Comparison of ENCODE assay signal across 9 cellular contexts in genomic region chr16:71724320-71724751, GRCh38. TPM values are rescaled to one million over a fixed set of nuclear protein-coding genes. Genes with fewer than 3 reads are reported as not detected.
A peak's percentile ranks its signal among the peaks of the same experiment; 100 is the strongest.
DNase-seq lines count a peak whose midpoint lies in the region; ATAC-seq and TF ChIP-seq lines count a peak whose summit lies in the region.
"Had no signal": no experiment of that assay in that cellular context is flagged by ENCODE, and none has a peak within 500 bp of the region (broad histone marks: within the 10 kb centered on the region; RNA-seq: fewer than 3 reads in every experiment).

Gene PHLPP2 (minus strand): TSS chr16:71724701. CDS start chr16:71714795, 9,906 bp downstream.

- peak within 1 kb of the TSS; percentile 72 for H3K4me3 Mint-ChIP-seq in activated CD8-positive, alpha-beta T cell treated with anti-CD3 and anti-CD28 coated beads for 36 hours

- intact Hi-C loops in activated CD8-positive, alpha-beta T cell treated with anti-CD3 and anti-CD28 coated beads for 36 hours (cut with micrococcal nuclease) = loop anchor here (10.0 kb wide), 1 partner anchor 240 kb away; no protein-coding TSS in a partner anchor

- H3K4me3 ChIP-seq in HEK293 (ENCODE audit: low read depth, low read length) (peak within 1 kb of the TSS; percentile 67), iPS DF 6.9 (ENCODE audit: low read length) (peak within 1 kb of the TSS; percentile 92), skin epidermis (peak within 1 kb of the TSS; percentile 56 to 93 (median 84))

- TF ChIP-seq CTCF in HEK293 (tag by site-specific recombination; IDR thresholded peaks at IDR 0.05) = no peak
- TF ChIP-seq CTCF in activated CD8-positive, alpha-beta T cell treated with anti-CD3 and anti-CD28 coated beads for 36 hours (IDR thresholded peaks at IDR 0.05) = no peak

- DNase-seq in activated CD8-positive, alpha-beta T cell treated with anti-CD3 and anti-CD28 coated beads for 36 hours = no peak
- DNase-seq in iPS DF 6.9 (ENCODE audit: low read depth, low spot score) (no peak), hypothalamus (lab: John Stamatoyannopoulos, UW) (no peak), kidney tubule cell (ENCODE audit: low spot score) (no peak)
- DNase-seq: NCI-H1417 treated with DMSO at 0.1 percent for 48 hours had no signal

- CTCF ChIA-PET in HEK293 (lab: Yijun Ruan, JAX) = interaction anchor here (0.5 to 0.6 kb wide), 2 partner anchors 36 to 1321 kb away, joined by 3 to 4 read pairs; no protein-coding TSS in a partner anchor
- CTCF ChIA-PET in activated CD8-positive, alpha-beta T cell treated with anti-CD3 and anti-CD28 coated beads for 36 hours (lab: Charles Lee) = no interaction called here

- ATAC-seq in activated CD8-positive, alpha-beta T cell treated with anti-CD3 and anti-CD28 coated beads for 36 hours = no peak
- ATAC-seq in GM18870 (IDR thresholded peaks at IDR 0.05; ENCODE audit: unreplicated experiment) = no peak
- ATAC-seq in HG02870 (IDR thresholded peaks at IDR 0.05; ENCODE audit: unreplicated experiment) = no peak

- H3K36me3 Mint-ChIP-seq in activated CD8-positive, alpha-beta T cell treated with anti-CD3 and anti-CD28 coated beads for 36 hours (ENCODE audit: low read depth) = no peaks in the 10 kb centered on the region

- H3K27ac Mint-ChIP-seq in activated CD8-positive, alpha-beta T cell treated with anti-CD3 and anti-CD28 coated beads for 36 hours = no peak within 1 kb of the TSS

- peaks cover 2% of the 10 kb centered on the region for H3K27me3 Mint-ChIP-seq in activated CD8-positive, alpha-beta T cell treated with anti-CD3 and anti-CD28 coated beads for 36 hours

- H3K4me1 Mint-ChIP-seq in activated CD8-positive, alpha-beta T cell treated with anti-CD3 and anti-CD28 coated beads for 36 hours (ENCODE audit: low read depth) = peaks cover 14% of the 10 kb centered on the region

- H3K9me3 ChIP-seq in HEK293 (ENCODE audit: control insufficient read depth, insufficient read depth, low read depth, low read length) (no peaks in the 10 kb centered on the region), iPS DF 6.9 (ENCODE audit: control insufficient read depth, insufficient read depth, low read length) (no peaks in the 10 kb centered on the region)

- no peaks in the 10 kb centered on the region for H3K9me3 Mint-ChIP-seq in activated CD8-positive, alpha-beta T cell treated with anti-CD3 and anti-CD28 coated beads for 36 hours

- no peaks in the 10 kb centered on the region for H3K27me3 ChIP-seq in iPS DF 6.9 (ENCODE audit: control insufficient read depth, insufficient read depth, low read length)

- no CpG with 5 or more reads among the region's 10 CpGs for WGBS in iPS DF 6.9 (ENCODE audit: insufficient coverage, insufficient read length)

- peak within 1 kb of the TSS; percentile 96 for H3K27ac ChIP-seq in HEK293 (ENCODE audit: extremely low read depth, low read depth, low read length)
- H3K27ac ChIP-seq in iPS DF 6.9 (ENCODE audit: low read length) = no peak within 1 kb of the TSS
- H3K27ac ChIP-seq in skin epidermis = peak within 1 kb of the TSS in 19 of 21 experiments; percentile 32 to 94 (median 81)

- H3K4me1 ChIP-seq in HEK293 (ENCODE audit: control insufficient read depth, insufficient read depth, low read length) (0 out of 2 replicates have a peak, but pooled peaks cover 2% of the 10 kb centered on the region), iPS DF 6.9 (ENCODE audit: control insufficient read depth, insufficient read depth, low read length) (no peaks in the 10 kb centered on the region)

- POLR2A ChIA-PET in HEK293 (lab: Yijun Ruan, JAX) = interaction anchor here (1.4 kb wide), 1 partner anchor 369 kb away, joined by 3 read pairs; the partner anchor contains the start of genes DHX38 and TXNL4B
- POLR2A ChIA-PET in activated CD8-positive, alpha-beta T cell treated with anti-CD3 and anti-CD28 coated beads for 36 hours (lab: Charles Lee) = interaction anchor here (0.6 kb wide), 2 partner anchors 104 to 199 kb away, joined by 3 to 5 read pairs; no protein-coding TSS in a partner anchor

- H3K36me3 ChIP-seq in HEK293 (ENCODE audit: control insufficient read depth in 2 of 2, insufficient read depth in 1 of 2, low read length in 2 of 2) (no peaks in the 10 kb centered on the region; a peak in 1 of 3 replicates), iPS DF 6.9 (ENCODE audit: control insufficient read depth, insufficient read depth, low read length) (no peaks in the 10 kb centered on the region)

TF ChIP-seq in HEK293, 187 proteins besides CTCF, POLR2A, EP300 and RAD21 (continues in another document):
- TF ChIP-seq ZNF776 (tag by site-specific recombination; IDR thresholded peaks at IDR 0.05; ENCODE audit: borderline replicate concordance) (no peak), ZBTB10 (tag by site-specific recombination; IDR thresholded peaks at IDR 0.05) (no peak), OVOL3 (tag by site-specific recombination; IDR thresholded peaks at IDR 0.05) (no peak), ZNF624 (tag by site-specific recombination; IDR thresholded peaks at IDR 0.05) (no peak), ZNF335 (tag by site-specific recombination; conservative IDR thresholded peaks at IDR 0.05) (peak; percentile 14), ZNF138 (tag by site-specific recombination; IDR thresholded peaks at IDR 0.05; ENCODE audit: borderline replicate concordance) (no peak), ZNF23 (tag by site-specific recombination; IDR thresholded peaks at IDR 0.05; ENCODE audit: borderline replicate concordance) (no peak), ZNF18 (tag by site-specific recombination; IDR thresholded peaks at IDR 0.05) (no peak), GLI2 (tag by site-specific recombination; IDR thresholded peaks at IDR 0.05; ENCODE audit: borderline replicate concordance, low read depth) (no peak), ZBTB20 (tag by site-specific recombination; IDR thresholded peaks at IDR 0.05) (peak; percentile 8; the same call in 1 of the 2 replicates), ZNF26 (tag by site-specific recombination; IDR thresholded peaks at IDR 0.05) (no peak), ZNF16 (tag by site-specific recombination; IDR thresholded peaks at IDR 0.05; ENCODE audit: low read depth) (no peak)

RNA-seq across cellular contexts. Expression of gene PHLPP2, which starts in this region (rescaled TPM):
- total RNA-seq in activated CD8-positive, alpha-beta T cell treated with anti-CD3 and anti-CD28 coated beads for 36 hours = 1 to 10 TPM; 7.2 to 7.4 TPM
